In genomic region chr7:4973728-4974198, GRCh38 we compare ENCODE assay signal across 1 cellular context.
TF ChIP-seq lines count a peak whose summit lies in the region.

No MANE protein-coding gene starts in this region.

TF ChIP-seq in K562, 482 proteins besides CTCF, POLR2A, EP300 and RAD21 (continued from another document and continues in another):
- no peak for TF ChIP-seq THRB (CRISPR knock-in tag; conservative IDR thresholded peaks at IDR 0.05)
- no peak for TF ChIP-seq MTA1 (IDR thresholded peaks at IDR 0.05; ENCODE audit: borderline replicate concordance)
- TF ChIP-seq IRF2 (CRISPR knock-in tag; IDR thresholded peaks at IDR 0.05), result no peak
- TF ChIP-seq ZNF699 (CRISPR knock-in tag; IDR thresholded peaks at IDR 0.05; ENCODE audit: insufficient replicate concordance), result no peak
- TF ChIP-seq TCFL5 (CRISPR knock-in tag; conservative IDR thresholded peaks at IDR 0.05), result no peak
- peak; percentile 18; the same call in 1 of the 2 replicates for TF ChIP-seq ZNF511 (CRISPR knock-in tag; IDR thresholded peaks at IDR 0.05)
- no peak for TF ChIP-seq ZSCAN32 (CRISPR knock-in tag; IDR thresholded peaks at IDR 0.05)
- no peak for TF ChIP-seq SMARCE1 (IDR thresholded peaks at IDR 0.05)
- no peak for TF ChIP-seq DDX20 (tag; IDR thresholded peaks at IDR 0.05; ENCODE audit: low read depth)
- peak in 1 of 2 experiments; percentile 84; a peak in 2 of 4 replicates for TF ChIP-seq MAZ (CRISPR knock-in tag; conservative IDR thresholded peaks at IDR 0.05 in 1 of 2, IDR thresholded peaks at IDR 0.05 in 1 of 2)
- TF ChIP-seq POLR3A (IDR thresholded peaks at IDR 0.05; ENCODE audit: borderline replicate concordance, extremely low read depth, insufficient read depth, insufficient read length), result no peak
- no peak for TF ChIP-seq TCF15 (CRISPR knock-in tag; IDR thresholded peaks at IDR 0.05)
- TF ChIP-seq NRF1 (conservative IDR thresholded peaks at IDR 0.05 in 1 of 2, IDR thresholded peaks at IDR 0.05 in 1 of 2), result peak; percentile 88 to 91
- no peak for TF ChIP-seq ZNF609 (CRISPR knock-in tag; IDR thresholded peaks at IDR 0.05; ENCODE audit: borderline replicate concordance)
- TF ChIP-seq SIN3B (IDR thresholded peaks at IDR 0.05; ENCODE audit: low read depth), result no peak
- no peak for TF ChIP-seq ZFPM2 (CRISPR knock-in tag; IDR thresholded peaks at IDR 0.05)
- TF ChIP-seq FOXO4 (CRISPR knock-in tag; IDR thresholded peaks at IDR 0.05), result no peak
- no peak for TF ChIP-seq KAT2B (IDR thresholded peaks at IDR 0.05; ENCODE audit: low read depth, low read length)
- TF ChIP-seq RUNX1 (IDR thresholded peaks at IDR 0.05; ENCODE audit: low read depth), result peak; percentile 49; the same call in 1 of the 2 replicates
- no peak for TF ChIP-seq ZBTB1 (CRISPR knock-in tag; IDR thresholded peaks at IDR 0.05; ENCODE audit: borderline replicate concordance, low read depth)
- TF ChIP-seq ZNF23 (CRISPR knock-in tag; IDR thresholded peaks at IDR 0.05), result no peak
- peak; percentile 85; the same call in 1 of the 2 replicates for TF ChIP-seq XRCC5 (IDR thresholded peaks at IDR 0.05; ENCODE audit: low read depth, low read length)
- peak; percentile 63 for TF ChIP-seq EP400 (IDR thresholded peaks at IDR 0.05)
- TF ChIP-seq PHF21A (IDR thresholded peaks at IDR 0.05; ENCODE audit: borderline replicate concordance, low read depth), result no peak
- TF ChIP-seq SNIP1 (IDR thresholded peaks at IDR 0.05; ENCODE audit: low read depth), result 0 out of 2 replicates have a peak, but pooled peaks have one; percentile 29
- TF ChIP-seq RBM17 (IDR thresholded peaks at IDR 0.05; ENCODE audit: borderline replicate concordance, low read depth, low read length), result no peak
- no peak for TF ChIP-seq CCAR2 (IDR thresholded peaks at IDR 0.05; ENCODE audit: low read depth, low read length)
- TF ChIP-seq RBBP5 (IDR thresholded peaks at IDR 0.05; ENCODE audit: borderline replicate concordance, insufficient read depth, low read length, poor library complexity, severe bottlenecking), result peak; percentile 78
- peak; percentile 74 for TF ChIP-seq ELF1 (tag; IDR thresholded peaks at IDR 0.05)
- no peak for TF ChIP-seq PBX2 (CRISPR knock-in tag; IDR thresholded peaks at IDR 0.05; ENCODE audit: low read depth)
- TF ChIP-seq PBX2 (tag; conservative IDR thresholded peaks at IDR 0.05; ENCODE audit: low read depth), result no peak
- peak; percentile 75 for TF ChIP-seq CTCFL (IDR thresholded peaks at IDR 0.05; ENCODE audit: borderline replicate concordance, insufficient read depth, low read depth, low read length, poor library complexity, severe bottlenecking)
- no peak for TF ChIP-seq ZNF431 (CRISPR knock-in tag; IDR thresholded peaks at IDR 0.05)
- TF ChIP-seq ZNF121 (CRISPR knock-in tag; conservative IDR thresholded peaks at IDR 0.05), result no peak
- TF ChIP-seq JUND (IDR thresholded peaks at IDR 0.05; ENCODE audit: borderline replicate concordance, low read depth, low read length), result peak; percentile 52; the same call in 1 of the 2 replicates
- TF ChIP-seq JUND (tag; IDR thresholded peaks at IDR 0.05; ENCODE audit: borderline replicate concordance, low read depth, low read length), result no peak
- no peak for TF ChIP-seq XRCC4 (IDR thresholded peaks at IDR 0.05; ENCODE audit: extremely low read depth, insufficient read depth, insufficient read length)
- no peak for TF ChIP-seq ATF6 (CRISPR knock-in tag; IDR thresholded peaks at IDR 0.05)
- TF ChIP-seq NFATC3 (IDR thresholded peaks at IDR 0.05), result no peak
- no peak for TF ChIP-seq RBM22 (IDR thresholded peaks at IDR 0.05; ENCODE audit: low read depth, low read length, poor library complexity, severe bottlenecking)
